In genomic region chr20:53735536-53736050, GRCh38 we compare ENCODE assay signal across 9 cellular contexts.
A peak's percentile ranks its signal among the peaks of the same experiment; 100 is the strongest.
DNase-seq lines count a peak whose midpoint lies in the region; ATAC-seq and TF ChIP-seq lines count a peak whose summit lies in the region.
"Had no signal": no experiment of that assay in that cellular context is flagged by ENCODE, and none has a peak within 500 bp of the region (broad histone marks: within the 10 kb centered on the region; RNA-seq: fewer than 3 reads in every experiment).

No MANE protein-coding gene starts in this region.

- H3K9ac ChIP-seq in skeletal muscle satellite cell (ENCODE audit: low read depth, low read length) = peak overlapping the region; percentile 72

- POLR2A ChIA-PET in Panc1 (lab: Charles Lee) = interaction anchor here (0.6 to 1.3 kb wide), 9 partner anchors 9 to 351 kb away, joined by 3 to 5 read pairs (median 4); partner anchors contain the start of gene ZNF217

- in situ Hi-C loops in Panc1 (cut with HindIII; ENCODE audit: low pct_unique_long_range_greater_than_20kb, low sequenced_read_pairs) = no loop called here

- CTCF ChIA-PET in Panc1 (lab: Charles Lee) = interaction anchor here (0.8 kb wide), 2 partner anchors 93 to 204 kb away, joined by 3 read pairs; no protein-coding TSS in a partner anchor

- H3K4me2 ChIP-seq in skeletal muscle satellite cell (ENCODE audit: low read length) = peak overlapping the region; percentile 42

- H3K27ac ChIP-seq in Panc1 (ENCODE audit: low read length) = peak overlapping the region; percentile 100

- TF ChIP-seq CTCF in Panc1 (IDR thresholded peaks at IDR 0.05) = no peak

- H3K9me3 ChIP-seq in Panc1 (ENCODE audit: control insufficient read depth, insufficient read depth, low read depth, low read length) = no peaks in the 10 kb centered on the region
- H3K9me3 ChIP-seq in skeletal muscle satellite cell (replicated peaks; ENCODE audit: low read length) = no peaks in the 10 kb centered on the region

- no peaks in the 10 kb centered on the region for H3K36me3 ChIP-seq in Panc1 (ENCODE audit: control insufficient read depth, insufficient read depth, low read length)
- no peaks in the 10 kb centered on the region for H3K36me3 ChIP-seq in skeletal muscle satellite cell (ENCODE audit: insufficient read depth, low read length)

- intact Hi-C loops in Panc1 (cut with micrococcal nuclease; ENCODE audit: unreplicated experiment) = loop anchor here (10.0 kb wide), 1 partner anchor 141 kb away; the partner anchor contains the start of gene ZNF217

- DNase-seq in NCI-H510A treated with DMSO at 0.1 percent for 48 hours (lab: John Stamatoyannopoulos, UW) (peak; percentile 50), NCI-H510A (lab: John Stamatoyannopoulos, UW) (no peak), Panc1 (ENCODE audit: low read depth, low spot score) (peak; percentile 86), epidermal melanocyte (ENCODE audit: insufficient read length, low spot score) (peak; percentile 34), NCI-H1436 (lab: John Stamatoyannopoulos, UW) (no peak)
- DNase-seq in activated naive CD4-positive, alpha-beta T cell (lab: John Stamatoyannopoulos, UW) = no peak

- BruUV-seq in Panc1 (replicated peaks; lab: Mats Ljungman, UMichigan) = no TSS peak

- H3K4me3 ChIP-seq in Panc1 (ENCODE audit: low read depth in 2 of 2, low read length in 2 of 2) (no peak overlapping the region; a peak in 1 of 4 replicates), skeletal muscle satellite cell (ENCODE audit: low read length) (no peak overlapping the region)

- ATAC-seq in Panc1 (peak; percentile 59), HG02571 (IDR thresholded peaks at IDR 0.05; ENCODE audit: unreplicated experiment) (no peak)
- ATAC-seq: activated T-helper 17 cell treated with anti-CD3 and anti-CD28 coated beads, Interleukin-2, amount 50 U/mL, for 72 hours had no signal

- H3K4me1 ChIP-seq in Panc1 (ENCODE audit: control insufficient read depth, insufficient read depth, low read length) = peaks cover 63% of the 10 kb centered on the region
- H3K4me1 ChIP-seq in skeletal muscle satellite cell (ENCODE audit: control insufficient read depth, insufficient read depth, low read length) = peaks cover 48% of the 10 kb centered on the region

- H3K27me3 ChIP-seq in Panc1 (ENCODE audit: control insufficient read depth, insufficient read depth, low read length) (no peaks in the 10 kb centered on the region), skeletal muscle satellite cell (ENCODE audit: control insufficient read depth, insufficient read depth, low read length) (no peaks in the 10 kb centered on the region)

Comparison
In these comparisons a context has a peak if more than half of its experiments do, and no peak if none do; other contexts are left out.
1. DNase-seq: peak in NCI-H510A treated with DMSO at 0.1 percent for 48 hours (single experiment), Panc1 (single experiment) and epidermal melanocyte (single experiment); none in NCI-H510A (single experiment), activated naive CD4-positive, alpha-beta T cell (0 of 4) and NCI-H1436 (single experiment).